1 cellular context compared by ENCODE assay signal in genomic region chrX:47179221-47179927, GRCh38.
TF ChIP-seq lines count a peak whose summit lies in the region.

No MANE protein-coding gene starts in this region.

TF ChIP-seq in GM12891, 5 proteins besides CTCF, POLR2A, EP300 and RAD21:
- TF ChIP-seq TAF1 (IDR thresholded peaks at IDR 0.05; ENCODE audit: low read depth, low read length) (no peak), SPI1 (IDR thresholded peaks at IDR 0.05; ENCODE audit: low read depth, low read length) (no peak), PAX5 (IDR thresholded peaks at IDR 0.05; ENCODE audit: insufficient read depth, low read length, severe bottlenecking) (no peak), POLR2AphosphoS5 (IDR thresholded peaks at IDR 0.05; ENCODE audit: low read depth, low read length) (no peak), POU2F2 (IDR thresholded peaks at IDR 0.05; ENCODE audit: low read depth, low read length) (no peak)
